9 cellular contexts compared by ENCODE assay signal in the genomic region with DNA sequence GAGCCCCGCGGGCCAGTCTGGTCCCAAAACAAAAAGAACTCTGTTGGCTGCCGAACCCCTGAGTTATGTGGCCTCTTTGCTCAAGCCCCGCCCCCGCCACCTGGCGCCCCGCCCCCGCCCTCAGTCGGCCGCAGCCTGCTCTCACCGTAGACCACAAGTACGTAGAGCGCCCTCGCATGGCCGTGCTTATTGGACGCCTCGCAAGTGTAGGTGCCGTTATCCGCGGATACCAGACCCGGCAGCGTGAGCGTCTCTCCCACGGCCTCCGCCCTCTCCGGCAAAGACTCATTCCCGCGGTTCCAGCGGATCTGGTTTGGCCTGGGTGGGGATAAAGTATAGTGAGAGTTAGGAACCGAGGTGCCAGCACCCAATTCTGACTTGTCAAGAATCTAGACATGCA. TPM values are rescaled to one million over a fixed set of nuclear protein-coding genes. Genes with fewer than 3 reads are reported as not detected.
DNase-seq lines count a peak whose midpoint lies in the region; ATAC-seq, FAIRE-seq and TF ChIP-seq lines count a peak whose summit lies in the region.
"Had no signal": no experiment of that assay in that cellular context is flagged by ENCODE, and none has a peak within 500 bp of the region (broad histone marks: within the 10 kb centered on the region; RNA-seq: fewer than 3 reads in every experiment).

No MANE protein-coding gene starts in this region.

- no peaks in the 10 kb centered on the region for H3K9me3 Mint-ChIP-seq in activated T-helper 2 cell treated with anti-CD3 and anti-CD28 coated beads, Interferon-gamma antibody, Interleukin-2, Interleukin-4, amounts not matched to agents 10 μg/mL and 5 μg/mL and 100 μg/mL, durations not matched to agents 14 hours and 24 hours and 36 hours

- H2AFZ ChIP-seq in keratinocyte (ENCODE audit: control insufficient read depth, low read length): peak overlapping the region; percentile 62

- no peak for ATAC-seq in Right ventricle myocardium inferior
- ATAC-seq in GM19324 (IDR thresholded peaks at IDR 0.05; ENCODE audit: low FRiP score, unreplicated experiment): no peak

- TF ChIP-seq CTCF in keratinocyte (optimal IDR thresholded peaks at IDR 0.05 in 1 of 3, IDR thresholded peaks at IDR 0.05 in 1 of 3, conservative IDR thresholded peaks at IDR 0.05 in 1 of 3; ENCODE audit: extremely low read depth in 1 of 3, insufficient read depth in 2 of 3, low read length in 3 of 3): peak; percentile 26 to 94 (median 68)

- H3K4me3 ChIP-seq in keratinocyte (ENCODE audit: control insufficient read depth in 2 of 3, extremely low read depth in 1 of 3, insufficient read depth in 2 of 3, low read depth in 1 of 3, low read length in 3 of 3): peak overlapping the region in 1 of 3 experiments; percentile 34
- H3K4me3 ChIP-seq: SK-N-MC had no signal

- no peaks in the 10 kb centered on the region for H3K36me3 ChIP-seq in keratinocyte (ENCODE audit: control insufficient read depth in 2 of 2, extremely low read depth in 1 of 2, insufficient read depth in 2 of 2, low read length in 2 of 2)

- no peaks in the 10 kb centered on the region for H3K79me2 ChIP-seq in keratinocyte (ENCODE audit: control insufficient read depth, insufficient read depth, low read length)

- FAIRE-seq in keratinocyte (lab: Jason Lieb, UNC): peak; percentile 57

- H4K20me1 ChIP-seq in keratinocyte (ENCODE audit: control insufficient read depth, extremely low read depth, insufficient read depth, low read length): no peaks in the 10 kb centered on the region

- no peaks in the 10 kb centered on the region for H3K9me1 ChIP-seq in keratinocyte (ENCODE audit: control insufficient read depth, extremely low read depth, insufficient read depth, low read length)

- H3K27ac ChIP-seq in keratinocyte (ENCODE audit: control insufficient read depth, insufficient read depth, low read length): no peak overlapping the region

- H3K9ac ChIP-seq in keratinocyte (ENCODE audit: control insufficient read depth, extremely low read depth, insufficient read depth, low read length): no peak overlapping the region

- peaks cover 5% of the 10 kb centered on the region for H3K27me3 Mint-ChIP-seq in activated T-helper 2 cell treated with anti-CD3 and anti-CD28 coated beads, Interferon-gamma antibody, Interleukin-2, Interleukin-4, amounts not matched to agents 10 μg/mL and 5 μg/mL and 100 μg/mL, durations not matched to agents 14 hours and 24 hours and 36 hours (ENCODE audit: low read depth)

- H3K4me3 Mint-ChIP-seq in activated T-helper 2 cell treated with anti-CD3 and anti-CD28 coated beads, Interferon-gamma antibody, Interleukin-2, Interleukin-4, amounts not matched to agents 10 μg/mL and 5 μg/mL and 100 μg/mL, durations not matched to agents 14 hours and 24 hours and 36 hours (ENCODE audit: low read depth): no peak overlapping the region

- H3K4me2 ChIP-seq in keratinocyte (ENCODE audit: control insufficient read depth, extremely low read depth, insufficient read depth, low read depth, low read length): peak overlapping the region; percentile 67

- no peaks in the 10 kb centered on the region for H3K36me3 Mint-ChIP-seq in activated T-helper 2 cell treated with anti-CD3 and anti-CD28 coated beads, Interferon-gamma antibody, Interleukin-2, Interleukin-4, amounts not matched to agents 10 μg/mL and 5 μg/mL and 100 μg/mL, durations not matched to agents 14 hours and 24 hours and 36 hours (ENCODE audit: low read depth)

- H3K27ac Mint-ChIP-seq in activated T-helper 2 cell treated with anti-CD3 and anti-CD28 coated beads, Interferon-gamma antibody, Interleukin-2, Interleukin-4, amounts not matched to agents 10 μg/mL and 5 μg/mL and 100 μg/mL, durations not matched to agents 14 hours and 24 hours and 36 hours: no peak overlapping the region

- peak; percentile 83 for DNase-seq in Right ventricle myocardium inferior (ENCODE audit: missing footprints)
- DNase-seq in cardiac septum (ENCODE audit: low spot score): no peak
- peak; percentile 78 for DNase-seq in activated T-helper 2 cell treated with anti-CD3 and anti-CD28 coated beads, Interferon-gamma antibody, Interleukin-2, Interleukin-4, amounts not matched to agents 10 μg/mL and 5 μg/mL and 100 μg/mL, durations not matched to agents 14 hours and 24 hours and 36 hours (ENCODE audit: low spot score)
- peak; percentile 66 for DNase-seq in keratinocyte (ENCODE audit: low read depth, low spot score)
- DNase-seq in stimulated activated CD8-positive, alpha-beta memory T cell treated with anti-CD3 and anti-CD28 coated beads, Interleukin-4, amount 100 ng/mL, for 4 hours (ENCODE audit: low read depth in 2 of 2, low spot score in 1 of 2): peak; percentile 64 to 67
- DNase-seq in COR-L47 (lab: John Stamatoyannopoulos, UW): no peak
- DNase-seq in NCI-H1436 (lab: John Stamatoyannopoulos, UW): no peak

- no peaks in the 10 kb centered on the region for H3K9me3 ChIP-seq in keratinocyte (ENCODE audit: control insufficient read depth, low read depth, low read length)

- peaks cover 22% of the 10 kb centered on the region for H3K4me1 Mint-ChIP-seq in activated T-helper 2 cell treated with anti-CD3 and anti-CD28 coated beads, Interferon-gamma antibody, Interleukin-2, Interleukin-4, amounts not matched to agents 10 μg/mL and 5 μg/mL and 100 μg/mL, durations not matched to agents 14 hours and 24 hours and 36 hours (ENCODE audit: low read depth)

- dilution Hi-C loops in keratinocyte (cut with MboI; ENCODE audit: extremely low pct_ligation_motif_present, low sequenced_read_pairs): no loop called here

- intact Hi-C loops in Right ventricle myocardium inferior (cut with DNase I): no loop called here
- intact Hi-C loops in cardiac septum (cut with DNase I): no loop called here
- intact Hi-C loops in activated T-helper 2 cell treated with anti-CD3 and anti-CD28 coated beads, Interferon-gamma antibody, Interleukin-2, Interleukin-4, amounts not matched to agents 10 μg/mL and 5 μg/mL and 100 μg/mL, durations not matched to agents 14 hours and 24 hours and 36 hours (cut with micrococcal nuclease): no loop called here

- peaks cover 14% of the 10 kb centered on the region for H3K4me1 ChIP-seq in keratinocyte (ENCODE audit: control insufficient read depth, extremely low read depth, insufficient read depth, low read length)

- no peaks in the 10 kb centered on the region for H3K27me3 ChIP-seq in keratinocyte (ENCODE audit: control insufficient read depth, extremely low read depth, insufficient read depth, low read length)

RNA-seq across cellular contexts. Expression of a gene that starts 5.5 kb away (rescaled TPM):
- total RNA-seq in Right ventricle myocardium inferior (32.9 TPM), cardiac septum (35.6 TPM)
- 17.7 and 19.1 TPM in 2 replicates for total RNA-seq in activated T-helper 2 cell treated with anti-CD3 and anti-CD28 coated beads, Interferon-gamma antibody, Interleukin-2, Interleukin-4, amounts not matched to agents 10 μg/mL and 5 μg/mL and 100 μg/mL, durations not matched to agents 14 hours and 24 hours and 36 hours
- polyA plus RNA-seq in keratinocyte: 13.9 to 15.8 TPM (median 15.0 TPM) in 3 replicates
- polyA plus RNA-seq in keratinocyte (2011; ENCODE audit: low read depth): 1.5 TPM
- polyA plus RNA-seq in keratinocyte (2011; cell fraction: cytosol; rRNA removed): 8.3 and 21.5 TPM in 2 replicates
- polyA plus RNA-seq in keratinocyte (2011; cell fraction: nucleus; rRNA removed): 10.7 and 14.3 TPM in 2 replicates
- polyA plus RNA-seq in keratinocyte (2012; ENCODE audit: low replicate concordance): 6.5 and 26.5 TPM in 2 replicates
- 1.2 to 7.4 TPM (median 4.7 TPM) in 3 replicates for polyA minus RNA-seq in keratinocyte
- polyA minus RNA-seq in keratinocyte (2011; cell fraction: cytosol; rRNA and poly(A)+ RNA removed): 9.4 TPM
- polyA minus RNA-seq in keratinocyte (2011; cell fraction: nucleus; rRNA and poly(A)+ RNA removed): 2.1 and 6.4 TPM in 2 replicates

RNA-seq across cellular contexts. Expression of a gene that starts 13.0 kb away (rescaled TPM):
- total RNA-seq in Right ventricle myocardium inferior (0.16 TPM), cardiac septum (0.38 TPM)
- total RNA-seq in activated T-helper 2 cell treated with anti-CD3 and anti-CD28 coated beads, Interferon-gamma antibody, Interleukin-2, Interleukin-4, amounts not matched to agents 10 μg/mL and 5 μg/mL and 100 μg/mL, durations not matched to agents 14 hours and 24 hours and 36 hours: 0.32 and 0.46 TPM in 2 replicates
- polyA plus RNA-seq in keratinocyte: 0.02 to 0.03 TPM (median 0.03 TPM) in 3 replicates
- polyA plus RNA-seq in keratinocyte (2011; ENCODE audit: low read depth): 0.29 TPM
- polyA plus RNA-seq in keratinocyte (2011; cell fraction: cytosol; rRNA removed): 0.04 TPM in 1 of 2 replicates, not detected in the other
- polyA plus RNA-seq in keratinocyte (2011; cell fraction: nucleus; rRNA removed): 0.31 and 0.53 TPM in 2 replicates
- polyA plus RNA-seq in keratinocyte (2012; ENCODE audit: low replicate concordance): 0.21 and 0.41 TPM in 2 replicates
- not detected in 3 replicates for polyA minus RNA-seq in keratinocyte
- polyA minus RNA-seq in keratinocyte (2011; cell fraction: cytosol; rRNA and poly(A)+ RNA removed): not detected
- polyA minus RNA-seq in keratinocyte (2011; cell fraction: nucleus; rRNA and poly(A)+ RNA removed): not detected in 2 replicates

RNA-seq across cellular contexts. Expression of a gene that starts 14.7 kb away (rescaled TPM):
- 9.7 TPM for total RNA-seq in Right ventricle myocardium inferior
- 5.7 TPM for total RNA-seq in cardiac septum
- total RNA-seq in activated T-helper 2 cell treated with anti-CD3 and anti-CD28 coated beads, Interferon-gamma antibody, Interleukin-2, Interleukin-4, amounts not matched to agents 10 μg/mL and 5 μg/mL and 100 μg/mL, durations not matched to agents 14 hours and 24 hours and 36 hours: 0.39 and 0.44 TPM in 2 replicates
- 3.0 to 4.4 TPM (median 4.3 TPM) in 3 replicates for polyA plus RNA-seq in keratinocyte
- 10.5 TPM for polyA plus RNA-seq in keratinocyte (2011; ENCODE audit: low read depth)
- polyA plus RNA-seq in keratinocyte (2011; cell fraction: cytosol; rRNA removed): 1.3 and 2.7 TPM in 2 replicates
- 5.0 and 5.6 TPM in 2 replicates for polyA plus RNA-seq in keratinocyte (2011; cell fraction: nucleus; rRNA removed)
- 8.5 and 11.1 TPM in 2 replicates for polyA plus RNA-seq in keratinocyte (2012; ENCODE audit: low replicate concordance)
- 2.4 to 4.1 TPM (median 2.8 TPM) in 3 replicates for polyA minus RNA-seq in keratinocyte
- 2.3 TPM for polyA minus RNA-seq in keratinocyte (2011; cell fraction: cytosol; rRNA and poly(A)+ RNA removed)
- polyA minus RNA-seq in keratinocyte (2011; cell fraction: nucleus; rRNA and poly(A)+ RNA removed): 4.1 and 4.6 TPM in 2 replicates

RNA-seq across cellular contexts. Expression of a gene that starts 28.5 kb away (rescaled TPM):
- total RNA-seq in Right ventricle myocardium inferior (9.3 TPM), cardiac septum (11.5 TPM)
- 14.5 and 14.8 TPM in 2 replicates for total RNA-seq in activated T-helper 2 cell treated with anti-CD3 and anti-CD28 coated beads, Interferon-gamma antibody, Interleukin-2, Interleukin-4, amounts not matched to agents 10 μg/mL and 5 μg/mL and 100 μg/mL, durations not matched to agents 14 hours and 24 hours and 36 hours
- 6.4 to 10.6 TPM (median 8.3 TPM) in 3 replicates for polyA plus RNA-seq in keratinocyte
- 5.2 TPM for polyA plus RNA-seq in keratinocyte (2011; ENCODE audit: low read depth)
- 8.0 and 13.6 TPM in 2 replicates for polyA plus RNA-seq in keratinocyte (2011; cell fraction: cytosol; rRNA removed)
- 5.0 and 8.7 TPM in 2 replicates for polyA plus RNA-seq in keratinocyte (2011; cell fraction: nucleus; rRNA removed)
- polyA plus RNA-seq in keratinocyte (2012; ENCODE audit: low replicate concordance): 8.5 and 11.8 TPM in 2 replicates
- polyA minus RNA-seq in keratinocyte: 4.3 to 7.6 TPM (median 5.7 TPM) in 3 replicates
- 4.2 TPM for polyA minus RNA-seq in keratinocyte (2011; cell fraction: cytosol; rRNA and poly(A)+ RNA removed)
- polyA minus RNA-seq in keratinocyte (2011; cell fraction: nucleus; rRNA and poly(A)+ RNA removed): 3.9 and 4.9 TPM in 2 replicates

RNA-seq across cellular contexts. Expression of a gene that starts 29.0 kb away (rescaled TPM):
- total RNA-seq in Right ventricle myocardium inferior (16.2 TPM), cardiac septum (30.2 TPM)
- 27.8 and 32.7 TPM in 2 replicates for total RNA-seq in activated T-helper 2 cell treated with anti-CD3 and anti-CD28 coated beads, Interferon-gamma antibody, Interleukin-2, Interleukin-4, amounts not matched to agents 10 μg/mL and 5 μg/mL and 100 μg/mL, durations not matched to agents 14 hours and 24 hours and 36 hours
- 12.9 to 18.0 TPM (median 13.3 TPM) in 3 replicates for polyA plus RNA-seq in keratinocyte
- polyA plus RNA-seq in keratinocyte (2011; ENCODE audit: low read depth): 7.3 TPM
- polyA plus RNA-seq in keratinocyte (2011; cell fraction: cytosol; rRNA removed): 10.2 and 15.9 TPM in 2 replicates
- 43.7 and 47.2 TPM in 2 replicates for polyA plus RNA-seq in keratinocyte (2011; cell fraction: nucleus; rRNA removed)
- 6.5 and 9.7 TPM in 2 replicates for polyA plus RNA-seq in keratinocyte (2012; ENCODE audit: low replicate concordance)
- polyA minus RNA-seq in keratinocyte: 19.3 to 25.6 TPM (median 19.6 TPM) in 3 replicates
- 12.9 TPM for polyA minus RNA-seq in keratinocyte (2011; cell fraction: cytosol; rRNA and poly(A)+ RNA removed)
- 20.4 and 33.0 TPM in 2 replicates for polyA minus RNA-seq in keratinocyte (2011; cell fraction: nucleus; rRNA and poly(A)+ RNA removed)

Comparison
In these comparisons a context has a peak if more than half of its experiments do, and no peak if none do; other contexts are left out.
1. DNase-seq: peak in Right ventricle myocardium inferior (single experiment), activated T-helper 2 cell treated with anti-CD3 and anti-CD28 coated beads, Interferon-gamma antibody, Interleukin-2, Interleukin-4, amounts not matched to agents 10 μg/mL and 5 μg/mL and 100 μg/mL, durations not matched to agents 14 hours and 24 hours and 36 hours (single experiment), keratinocyte (single experiment) and stimulated activated CD8-positive, alpha-beta memory T cell treated with anti-CD3 and anti-CD28 coated beads, Interleukin-4, amount 100 ng/mL, for 4 hours (2 of 2); none in cardiac septum (single experiment), COR-L47 (single experiment) and NCI-H1436 (single experiment).